In genomic region chr16:17504050-17504449, GRCh38 we compare ENCODE assay signal across 7 cellular contexts.
"Had no signal": no experiment of that assay in that cellular context is flagged by ENCODE, and none has a peak within 500 bp of the region (broad histone marks: within the 10 kb centered on the region; RNA-seq: fewer than 3 reads in every experiment).

No MANE protein-coding gene starts in this region.

- H3K9ac ChIP-seq: GM23248 had no signal

- H2AFZ ChIP-seq: GM23248 had no signal

- H3K27ac ChIP-seq: GM23248 had no signal

- H3K4me3 ChIP-seq: GM23248 had no signal

- FAIRE-seq: H54, HTR-8/SVneo had no signal

- DNase-seq: GM23248, GOT3, H9, HCEC 1CT, KG1 had no signal
